ENCODE assay signal across 19 cellular contexts in the genomic region with DNA sequence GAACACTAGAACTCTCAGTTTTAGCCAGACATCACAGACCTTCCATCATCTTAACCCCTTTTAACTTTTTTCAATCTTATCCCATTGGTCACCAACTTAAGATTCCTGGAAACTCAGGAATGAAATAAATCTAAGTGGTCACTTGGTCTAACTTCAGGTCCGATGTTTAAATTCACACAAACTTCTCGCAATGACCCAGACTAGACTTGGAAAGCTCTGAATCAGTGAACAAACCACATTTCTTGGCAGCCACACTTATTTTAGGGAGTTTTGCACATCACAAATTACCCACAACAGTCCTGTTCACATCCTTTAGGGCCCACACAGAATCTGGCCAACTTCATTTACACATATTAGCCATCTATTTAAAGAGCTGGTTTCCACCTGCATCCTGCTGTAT.
"Had no signal": no experiment of that assay in that cellular context is flagged by ENCODE, and none has a peak within 500 bp of the region (broad histone marks: within the 10 kb centered on the region; RNA-seq: fewer than 3 reads in every experiment).

No MANE protein-coding gene starts in this region.

- H3K27ac ChIP-seq: sigmoid colon had no signal

- H3K27me3 Mint-ChIP-seq: activated naive CD8-positive, alpha-beta T cell treated with anti-CD3 and anti-CD28 coated beads for 36 hours; stimulated activated naive CD8-positive, alpha-beta T cell treated with anti-CD3 and anti-CD28 coated beads, Interleukin-15, Interleukin-2, amounts not matched to agents 100 ng/mL and 50 ng/mL, for 24 hours had no signal

- H3K27me3 ChIP-seq: heart right ventricle, sigmoid colon had no signal

- H3K27ac Mint-ChIP-seq: activated CD4-positive, alpha-beta memory T cell treated with anti-CD3 and anti-CD28 coated beads for 36 hours; activated naive CD8-positive, alpha-beta T cell treated with anti-CD3 and anti-CD28 coated beads for 36 hours; activated T-cell treated with anti-CD3 and anti-CD28 coated beads, Interleukin-2, amount 50 U/mL, for 72 hours; endodermal cell; natural killer cell; stimulated activated naive CD8-positive, alpha-beta T cell treated with anti-CD3 and anti-CD28 coated beads, Interleukin-15, Interleukin-2, amounts not matched to agents 100 ng/mL and 50 ng/mL, for 24 hours; T-helper 2 cell treated with Interferon-gamma antibody and Interleukin-4, amounts not matched to agents 5 μg/mL and 100 μg/mL, for 36 hours had no signal

- H3K9me3 ChIP-seq: mucosa of descending colon, sigmoid colon had no signal

- H3K4me3 ChIP-seq: heart right ventricle, mucosa of descending colon, sigmoid colon had no signal

- H3K36me3 Mint-ChIP-seq: activated CD4-positive, alpha-beta memory T cell treated with anti-CD3 and anti-CD28 coated beads for 36 hours; activated naive CD8-positive, alpha-beta T cell treated with anti-CD3 and anti-CD28 coated beads for 36 hours; natural killer cell had no signal

- H3K4me3 Mint-ChIP-seq: activated CD4-positive, alpha-beta memory T cell treated with anti-CD3 and anti-CD28 coated beads for 36 hours; activated naive CD8-positive, alpha-beta T cell treated with anti-CD3 and anti-CD28 coated beads for 36 hours; activated T-cell treated with anti-CD3 and anti-CD28 coated beads, Interleukin-2, amount 50 U/mL, for 72 hours; endodermal cell; natural killer cell; stimulated activated naive CD8-positive, alpha-beta T cell treated with anti-CD3 and anti-CD28 coated beads, Interleukin-15, Interleukin-2, amounts not matched to agents 100 ng/mL and 50 ng/mL, for 24 hours; T-helper 2 cell treated with Interferon-gamma antibody and Interleukin-4, amounts not matched to agents 5 μg/mL and 100 μg/mL, for 36 hours had no signal

- H3K9me3 Mint-ChIP-seq: T-helper 2 cell treated with Interferon-gamma antibody and Interleukin-4, amounts not matched to agents 5 μg/mL and 100 μg/mL, for 36 hours had no signal

- H3K4me1 Mint-ChIP-seq: activated naive CD8-positive, alpha-beta T cell treated with anti-CD3 and anti-CD28 coated beads for 36 hours; natural killer cell had no signal

- H3K36me3 ChIP-seq: heart right ventricle, sigmoid colon had no signal

- DNase-seq: activated CD4-positive, alpha-beta memory T cell treated with anti-CD3 and anti-CD28 coated beads for 36 hours; activated gamma-delta T cell treated with Interleukin-2 at 50 U/mL for 16 hours; activated naive CD8-positive, alpha-beta T cell treated with anti-CD3 and anti-CD28 coated beads for 36 hours; activated T-cell treated with anti-CD3 and anti-CD28 coated beads, Interleukin-2, amount 50 U/mL, for 72 hours; anterior cingulate cortex; central memory CD4-positive, alpha-beta T cell; endodermal cell; erythroblast; foreskin melanocyte; heart right ventricle; mucosa of descending colon; natural killer cell; occipital lobe; sigmoid colon; stimulated activated CD4-positive, alpha-beta T cell treated with anti-CD3 and anti-CD28 coated beads, Interleukin-4, amount 100 ng/mL, for 1 hour; stimulated activated CD8-positive, alpha-beta memory T cell treated with anti-CD3 and anti-CD28 coated beads, Interleukin-4, amount 100 ng/mL, for 48 hours; SW 1271 had no signal
